Comparison of ENCODE assay signal across 34 cellular contexts in the genomic region with DNA sequence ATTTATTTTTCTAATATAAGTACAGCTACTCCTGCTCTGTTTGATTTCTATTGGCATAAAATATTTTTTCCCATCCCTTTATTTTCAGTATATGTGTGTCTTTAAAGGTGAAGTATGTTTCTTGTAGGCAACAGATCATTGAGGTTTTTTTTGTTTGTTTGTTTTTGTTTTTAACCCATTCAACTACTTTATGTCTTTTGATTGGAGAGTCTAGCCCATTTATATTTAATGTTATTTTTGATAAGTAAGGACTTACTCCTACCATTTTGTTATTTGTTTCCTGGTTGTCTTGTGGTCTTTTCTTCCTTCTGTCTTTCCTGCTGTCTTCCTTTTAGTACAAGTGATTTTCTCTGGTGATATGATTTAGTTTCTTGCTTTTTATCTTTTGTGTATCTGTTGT.
"Had no signal": no experiment of that assay in that cellular context is flagged by ENCODE, and none has a peak within 500 bp of the region (broad histone marks: within the 10 kb centered on the region; RNA-seq: fewer than 3 reads in every experiment).

No MANE protein-coding gene starts in this region.

- FAIRE-seq: astrocyte, bronchial epithelial cell had no signal

- H3K27me3 ChIP-seq: adrenal gland, ascending aorta, body of pancreas, brain microvascular endothelial cell, breast epithelium, cardiac muscle cell had no signal

- H3K27ac ChIP-seq: adrenal gland, ascending aorta, body of pancreas, brain microvascular endothelial cell, breast epithelium, cardiac muscle cell had no signal

- H3K9me3 ChIP-seq: ascending aorta, body of pancreas, breast epithelium had no signal

- H3K4me1 ChIP-seq: adrenal gland, ascending aorta, body of pancreas, breast epithelium had no signal

- ATAC-seq: activated naive CD4-positive, alpha-beta T cell treated with anti-CD3 and anti-CD28 coated beads, Interleukin-2, amount 50 U/mL, for 72 hours; activated naive CD8-positive, alpha-beta T cell treated with anti-CD3 and anti-CD28 coated beads, Interleukin-2, amount 50 U/mL, for 24 hours; activated T-cell treated with anti-CD3 and anti-CD28 coated beads, Interleukin-2, amount 50 U/mL, for 4 hours; activated T-cell treated with anti-CD3 and anti-CD28 coated beads, Interleukin-2, amount 50 U/mL, for 72 hours; activated T-helper 17 cell treated with anti-CD3 and anti-CD28 coated beads, Interleukin-2, amount 50 U/mL, for 72 hours; body of pancreas had no signal

- DNase-seq: activated effector memory CD4-positive, alpha-beta T cell treated with anti-CD3 and anti-CD28 coated beads, Interleukin-2, amount 50 U/mL, for 16 hours; activated effector memory CD4-positive, alpha-beta T cell treated with Interleukin-2 at 50 U/mL for 16 hours; activated gamma-delta T cell; activated gamma-delta T cell treated with Interleukin-2 at 50 U/mL for 16 hours; activated naive CD4-positive, alpha-beta T cell; activated naive CD4-positive, alpha-beta T cell treated with anti-CD3 and anti-CD28 coated beads for 36 hours; activated naive CD4-positive, alpha-beta T cell treated with anti-CD3 and anti-CD28 coated beads, Interleukin-2, amount 10 ng/mL, durations not matched to agents 7 days and 5 days; activated naive CD4-positive, alpha-beta T cell treated with anti-CD3 and anti-CD28 coated beads, Interleukin-2, amount 50 U/mL, for 16 hours; activated naive CD4-positive, alpha-beta T cell treated with Interleukin-2 at 50 U/mL for 16 hours; activated naive CD8-positive, alpha-beta T cell treated with anti-CD3 and anti-CD28 coated beads for 36 hours; activated naive CD8-positive, alpha-beta T cell treated with anti-CD3 and anti-CD28 coated beads, Interleukin-2, amount 10 ng/mL, durations not matched to agents 7 days and 5 days; activated naive CD8-positive, alpha-beta T cell treated with anti-CD3 and anti-CD28 coated beads, Interleukin-2, amount 50 U/mL, for 24 hours; activated T-cell treated with anti-CD3 and anti-CD28 coated beads, Interleukin-2, amount 50 U/mL, for 1 hour; activated T-cell treated with anti-CD3 and anti-CD28 coated beads, Interleukin-2, amount 50 U/mL, for 24 hours; activated T-cell treated with anti-CD3 and anti-CD28 coated beads, Interleukin-2, amount 50 U/mL, for 4 hours; activated T-cell treated with anti-CD3 and anti-CD28 coated beads, Interleukin-2, amount 50 U/mL, for 48 hours; activated T-cell treated with anti-CD3 and anti-CD28 coated beads, Interleukin-2, amount 50 U/mL, for 72 hours; adrenal gland; amniotic stem cell; amygdala; anterior cingulate cortex; aorta; body of pancreas; brain microvascular endothelial cell; caudate nucleus; central memory CD4-positive, alpha-beta T cell; cerebellar nuclear complex had no signal

- H3K4me3 ChIP-seq: adrenal gland, ascending aorta, body of pancreas, breast epithelium, cardiac muscle cell had no signal

- H3K36me3 ChIP-seq: adrenal gland, ascending aorta, brain microvascular endothelial cell, breast epithelium, cardiac muscle cell had no signal
